16 cellular contexts compared by ENCODE assay signal in the genomic region with DNA sequence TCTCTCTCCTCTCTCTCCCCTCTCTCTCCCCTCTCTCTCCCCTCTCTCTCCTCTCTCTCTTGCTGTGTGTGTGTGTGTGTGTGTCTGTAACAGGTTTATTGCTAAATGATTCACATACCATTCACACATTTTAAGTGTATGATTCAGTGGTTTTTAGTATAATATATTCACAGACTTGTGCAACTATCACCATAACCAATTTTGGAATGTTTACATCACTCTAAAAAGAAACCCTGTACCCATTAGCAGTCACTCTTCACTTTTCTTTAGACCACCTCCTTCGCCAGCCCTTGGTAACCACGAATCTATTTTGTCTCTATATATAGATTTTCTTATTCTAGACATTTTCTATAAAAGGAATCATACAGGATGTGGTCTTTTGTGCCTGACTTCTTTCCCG. TPM values are rescaled to one million over a fixed set of nuclear protein-coding genes. Genes with fewer than 3 reads are reported as not detected.
DNase-seq lines count a peak whose midpoint lies in the region; ATAC-seq and TF ChIP-seq lines count a peak whose summit lies in the region.
"Had no signal": no experiment of that assay in that cellular context is flagged by ENCODE, and none has a peak within 500 bp of the region (broad histone marks: within the 10 kb centered on the region; RNA-seq: fewer than 3 reads in every experiment).

No MANE protein-coding gene starts in this region.

- no peak overlapping the region for H3K4me3 ChIP-seq in SK-N-SH (ENCODE audit: low read depth in 2 of 2, low read length in 1 of 2)
- H3K4me3 ChIP-seq: K562, vagina had no signal

- WGBS in SK-N-SH (ENCODE audit: low lambda C conversion rate): 35% methylated on average over 3 of the region's 3 CpGs

- TF ChIP-seq RAD21 in SK-N-SH (IDR thresholded peaks at IDR 0.05; ENCODE audit: low read length): no peak

- CTCF ChIA-PET in SK-N-SH (lab: Yijun Ruan, JAX): interaction anchor here (5.4 kb wide), 1 partner anchor 8 kb away, joined by 41 read pairs; no protein-coding TSS in a partner anchor

- no peaks in the 10 kb centered on the region for H3F3A ChIP-seq in SK-N-SH (replicated peaks; ENCODE audit: insufficient read depth)

- H3K9me3 Mint-ChIP-seq in activated naive CD4-positive, alpha-beta T cell treated with anti-CD3 and anti-CD28 coated beads, Interleukin-2, amount 50 U/mL, for 72 hours: peaks cover 0 to 4% of the 10 kb centered on the region in 2 donors

- no peaks in the 10 kb centered on the region for H3K79me2 ChIP-seq in SK-N-SH (ENCODE audit: insufficient read depth)

- TF ChIP-seq EP300 in SK-N-SH (IDR thresholded peaks at IDR 0.05; ENCODE audit: borderline replicate concordance in 1 of 2, low read depth in 1 of 2, low read length in 1 of 2): no peak

- no peaks in the 10 kb centered on the region for H3K27me3 ChIP-seq in foreskin keratinocyte
- H3K27me3 ChIP-seq in SK-N-SH (ENCODE audit: insufficient read depth): no peaks in the 10 kb centered on the region
- H3K27me3 ChIP-seq: vagina had no signal

- H3K36me3 ChIP-seq in SK-N-SH (replicated peaks in 1 of 2; ENCODE audit: control insufficient read depth in 1 of 2, insufficient read depth in 2 of 2, low read length in 1 of 2): no peaks in the 10 kb centered on the region

- peak; percentile 13 for DNase-seq in AG08395 (ENCODE audit: low spot score)
- DNase-seq in HCEC 1CT: peak; percentile 12
- no peak for DNase-seq in activated naive CD4-positive, alpha-beta T cell treated with anti-CD3 and anti-CD28 coated beads, Interleukin-2, amount 50 U/mL, for 72 hours (ENCODE audit: low spot score in 2 of 2)
- DNase-seq in foreskin keratinocyte: peak in 1 of 2 donors; percentile 70
- no peak for DNase-seq in NCI-H1048 (lab: John Stamatoyannopoulos, UW)
- no peak for DNase-seq in SK-N-SH
- DNase-seq: activated effector memory CD4-positive, alpha-beta T cell treated with anti-CD3 and anti-CD28 coated beads, Interleukin-2, amount 50 U/mL, for 16 hours; COR-L47; effector memory CD4-positive, alpha-beta T cell; GOT3 had no signal

- H3K9ac ChIP-seq in SK-N-SH: no peak overlapping the region

- no peak overlapping the region for H2AFZ ChIP-seq in SK-N-SH (ENCODE audit: low read depth)

- no peak overlapping the region for H3K27ac ChIP-seq in foreskin keratinocyte
- H3K27ac ChIP-seq in SK-N-SH (ENCODE audit: low read depth in 2 of 2, low read length in 1 of 2): no peak overlapping the region
- H3K27ac ChIP-seq: vagina had no signal

- no peaks in the 10 kb centered on the region for H3K9me2 ChIP-seq in SK-N-SH

- no peak for TF ChIP-seq CTCF in foreskin keratinocyte (conservative IDR thresholded peaks at IDR 0.05)
- no peak for TF ChIP-seq CTCF in SK-N-SH (IDR thresholded peaks at IDR 0.05)

- H3K9me3 ChIP-seq in SK-N-SH: no peaks in the 10 kb centered on the region
- H3K9me3 ChIP-seq: vagina had no signal

- no peaks in the 10 kb centered on the region for H4K20me1 ChIP-seq in SK-N-SH (ENCODE audit: insufficient read depth)

- POLR2A ChIA-PET in SK-N-SH (lab: Yijun Ruan, JAX): no interaction called here

- H3K27ac Mint-ChIP-seq in activated naive CD4-positive, alpha-beta T cell treated with anti-CD3 and anti-CD28 coated beads, Interleukin-2, amount 50 U/mL, for 72 hours: peak overlapping the region; percentile 75 to 92

- peaks cover 6 to 12% of the 10 kb centered on the region in 2 donors for H3K36me3 Mint-ChIP-seq in activated naive CD4-positive, alpha-beta T cell treated with anti-CD3 and anti-CD28 coated beads, Interleukin-2, amount 50 U/mL, for 72 hours

- no peak overlapping the region for H3K4me2 ChIP-seq in SK-N-SH

- ATAC-seq in activated naive CD4-positive, alpha-beta T cell treated with anti-CD3 and anti-CD28 coated beads, Interleukin-2, amount 50 U/mL, for 72 hours: peak; percentile 52 to 56
- peak; percentile 62 for ATAC-seq in foreskin keratinocyte
- ATAC-seq in HG03442 (IDR thresholded peaks at IDR 0.05; ENCODE audit: unreplicated experiment): no peak
- ATAC-seq in HG03378 (IDR thresholded peaks at IDR 0.05; ENCODE audit: unreplicated experiment): no peak
- ATAC-seq: K562 had no signal

- H3K4me1 ChIP-seq in foreskin keratinocyte (peaks cover 7% of the 10 kb centered on the region), SK-N-SH (ENCODE audit: control insufficient read depth in 1 of 2, insufficient read depth in 2 of 2, low read depth in 1 of 2, low read length in 1 of 2) (no peaks in the 10 kb centered on the region; a peak in 1 of 4 replicates)

TF ChIP-seq in SK-N-SH, 30 proteins besides CTCF, POLR2A, EP300 and RAD21:
- TF ChIP-seq EZH2phosphoT487 (IDR thresholded peaks at IDR 0.05; ENCODE audit: borderline replicate concordance, low read depth) (no peak), GATA2 (CRISPR knock-in tag; IDR thresholded peaks at IDR 0.05) (no peak), YY1 (IDR thresholded peaks at IDR 0.05; ENCODE audit: low read depth) (no peak), GABPA (IDR thresholded peaks at IDR 0.05; ENCODE audit: low read depth) (no peak), TCF12 (IDR thresholded peaks at IDR 0.05) (no peak), RFX5 (IDR thresholded peaks at IDR 0.05; ENCODE audit: low read length) (no peak)
- TF ChIP-seq, protein P1, sequence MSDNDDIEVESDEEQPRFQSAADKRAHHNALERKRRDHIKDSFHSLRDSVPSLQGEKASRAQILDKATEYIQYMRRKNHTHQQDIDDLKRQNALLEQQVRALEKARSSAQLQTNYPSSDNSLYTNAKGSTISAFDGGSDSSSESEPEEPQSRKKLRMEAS (IDR thresholded peaks at IDR 0.05; ENCODE audit: low read depth): no peak
TF ChIP-seq in SK-N-SH: peak in this region for 0.

RNA-seq across cellular contexts. Expression of a gene that starts 11.4 kb away (rescaled TPM):
- 1 to 10 TPM; 1.1 to 1.4 TPM for total RNA-seq in activated naive CD4-positive, alpha-beta T cell treated with anti-CD3 and anti-CD28 coated beads, Interleukin-2, amount 50 U/mL, for 72 hours
- 5.7 and 9.6 TPM in 2 replicates for total RNA-seq in foreskin keratinocyte
- polyA plus RNA-seq in foreskin keratinocyte (6.6 and 8.4 TPM in 2 replicates), SK-N-SH (2012; rRNA removed) (not detected in 2 replicates)
- polyA plus RNA-seq in SK-N-SH (2012; cell fraction: cytosol; rRNA removed): not detected in 2 replicates
- 0.05 and 0.13 TPM in 2 replicates for polyA plus RNA-seq in SK-N-SH (2012; cell fraction: nucleus; rRNA removed)
- total RNA-seq: K562, OCI-LY7 had no signal
- polyA plus RNA-seq: K562 had no signal

RNA-seq across cellular contexts. Expression of a gene that starts 53.6 kb away (rescaled TPM):
- not detected for total RNA-seq in activated naive CD4-positive, alpha-beta T cell treated with anti-CD3 and anti-CD28 coated beads, Interleukin-2, amount 50 U/mL, for 72 hours
- not detected in 2 replicates for total RNA-seq in foreskin keratinocyte
- polyA plus RNA-seq in foreskin keratinocyte: not detected in 2 replicates
- not detected in 2 replicates for polyA plus RNA-seq in SK-N-SH (2012; rRNA removed)
- not detected in 2 replicates for polyA plus RNA-seq in SK-N-SH (2012; cell fraction: cytosol; rRNA removed)
- polyA plus RNA-seq in SK-N-SH (2012; cell fraction: nucleus; rRNA removed): not detected in 2 replicates
- total RNA-seq: myocyte, OCI-LY7, vagina had no signal
- polyA plus RNA-seq: K562 had no signal

Comparison
In these comparisons a context has a peak if more than half of its experiments do, and no peak if none do; other contexts are left out.
1. DNase-seq: peak in AG08395 (single experiment) and HCEC 1CT (single experiment); none in activated naive CD4-positive, alpha-beta T cell treated with anti-CD3 and anti-CD28 coated beads, Interleukin-2, amount 50 U/mL, for 72 hours (0 of 2), NCI-H1048 (single experiment) and SK-N-SH (single experiment).
2. ATAC-seq: peak in activated naive CD4-positive, alpha-beta T cell treated with anti-CD3 and anti-CD28 coated beads, Interleukin-2, amount 50 U/mL, for 72 hours (2 of 2) and foreskin keratinocyte (single experiment); none in HG03442 (single experiment) and HG03378 (single experiment).